1 cellular context compared by ENCODE assay signal in the genomic region with DNA sequence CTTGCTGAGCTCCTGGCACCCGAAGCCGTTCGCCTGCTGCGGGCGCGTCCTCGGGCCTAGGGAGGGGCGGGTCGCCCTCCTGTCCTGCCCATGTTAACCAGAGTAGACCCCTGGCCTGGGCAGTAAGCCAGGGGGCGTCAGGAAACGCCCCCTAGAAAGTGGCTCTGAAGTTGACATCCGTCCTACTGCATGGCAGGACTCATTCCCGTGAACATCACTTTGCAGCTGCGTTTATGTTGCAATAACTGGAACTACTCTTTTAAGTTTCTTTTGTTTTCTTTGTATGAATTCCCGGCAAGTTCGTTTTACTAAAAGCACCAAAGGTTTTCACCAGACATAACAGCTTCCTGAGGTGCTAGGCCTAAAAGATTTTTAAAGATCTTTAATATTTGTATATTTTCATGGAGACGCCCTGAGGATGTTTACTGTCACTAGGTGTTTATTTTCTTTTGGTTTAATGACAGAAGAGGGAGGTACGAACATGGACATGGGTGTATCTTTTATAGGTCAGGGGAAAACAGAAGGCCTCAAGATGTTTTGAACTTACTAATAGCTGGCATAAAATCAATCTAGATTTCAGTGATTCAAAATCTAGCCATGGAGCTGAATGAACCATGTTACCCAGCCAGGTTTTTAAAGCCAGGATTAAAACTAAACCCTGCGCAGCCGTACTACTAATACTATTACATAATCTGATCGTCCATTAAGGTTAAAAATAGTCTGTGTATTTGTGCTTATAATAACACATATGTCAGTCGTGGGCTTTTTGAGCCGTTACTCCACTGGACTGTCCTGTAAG.
A peak's percentile ranks its signal among the peaks of the same experiment; 100 is the strongest.
TF ChIP-seq lines count a peak whose summit lies in the region.

No MANE protein-coding gene starts in this region.

TF ChIP-seq in HepG2, 621 proteins besides CTCF, POLR2A, EP300 and RAD21 (continued from another document and continues in another):
- TF ChIP-seq, protein P1, sequence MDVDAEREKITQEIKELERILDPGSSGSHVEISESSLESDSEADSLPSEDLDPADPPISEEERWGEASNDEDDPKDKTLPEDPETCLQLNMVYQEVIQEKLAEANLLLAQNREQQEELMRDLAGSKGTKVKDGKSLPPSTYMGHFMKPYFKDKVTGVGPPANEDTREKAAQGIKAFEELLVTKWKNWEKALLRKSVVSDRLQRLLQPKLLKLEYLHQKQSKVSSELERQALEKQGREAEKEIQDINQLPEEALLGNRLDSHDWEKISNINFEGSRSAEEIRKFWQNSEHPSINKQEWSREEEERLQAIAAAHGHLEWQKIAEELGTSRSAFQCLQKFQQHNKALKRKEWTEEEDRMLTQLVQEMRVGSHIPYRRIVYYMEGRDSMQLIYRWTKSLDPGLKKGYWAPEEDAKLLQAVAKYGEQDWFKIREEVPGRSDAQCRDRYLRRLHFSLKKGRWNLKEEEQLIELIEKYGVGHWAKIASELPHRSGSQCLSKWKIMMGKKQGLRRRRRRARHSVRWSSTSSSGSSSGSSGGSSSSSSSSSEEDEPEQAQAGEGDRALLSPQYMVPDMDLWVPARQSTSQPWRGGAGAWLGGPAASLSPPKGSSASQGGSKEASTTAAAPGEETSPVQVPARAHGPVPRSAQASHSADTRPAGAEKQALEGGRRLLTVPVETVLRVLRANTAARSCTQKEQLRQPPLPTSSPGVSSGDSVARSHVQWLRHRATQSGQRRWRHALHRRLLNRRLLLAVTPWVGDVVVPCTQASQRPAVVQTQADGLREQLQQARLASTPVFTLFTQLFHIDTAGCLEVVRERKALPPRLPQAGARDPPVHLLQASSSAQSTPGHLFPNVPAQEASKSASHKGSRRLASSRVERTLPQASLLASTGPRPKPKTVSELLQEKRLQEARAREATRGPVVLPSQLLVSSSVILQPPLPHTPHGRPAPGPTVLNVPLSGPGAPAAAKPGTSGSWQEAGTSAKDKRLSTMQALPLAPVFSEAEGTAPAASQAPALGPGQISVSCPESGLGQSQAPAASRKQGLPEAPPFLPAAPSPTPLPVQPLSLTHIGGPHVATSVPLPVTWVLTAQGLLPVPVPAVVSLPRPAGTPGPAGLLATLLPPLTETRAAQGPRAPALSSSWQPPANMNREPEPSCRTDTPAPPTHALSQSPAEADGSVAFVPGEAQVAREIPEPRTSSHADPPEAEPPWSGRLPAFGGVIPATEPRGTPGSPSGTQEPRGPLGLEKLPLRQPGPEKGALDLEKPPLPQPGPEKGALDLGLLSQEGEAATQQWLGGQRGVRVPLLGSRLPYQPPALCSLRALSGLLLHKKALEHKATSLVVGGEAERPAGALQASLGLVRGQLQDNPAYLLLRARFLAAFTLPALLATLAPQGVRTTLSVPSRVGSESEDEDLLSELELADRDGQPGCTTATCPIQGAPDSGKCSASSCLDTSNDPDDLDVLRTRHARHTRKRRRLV (CRISPR knock-in tag; IDR thresholded peaks at IDR 0.05) = peak; percentile 71; the same call in 1 of the 2 replicates
- no peak for TF ChIP-seq ZNF776 (CRISPR knock-in tag; IDR thresholded peaks at IDR 0.05)
- no peak for TF ChIP-seq RFX3 (CRISPR knock-in tag; IDR thresholded peaks at IDR 0.05)
- TF ChIP-seq ZNF343 (CRISPR knock-in tag; IDR thresholded peaks at IDR 0.05) = no peak
- TF ChIP-seq NR2F1 (CRISPR knock-in tag; IDR thresholded peaks at IDR 0.05) = no peak
- TF ChIP-seq TCF7 (IDR thresholded peaks at IDR 0.05; ENCODE audit: low read depth) = no peak
- TF ChIP-seq ARHGAP35 (CRISPR knock-in tag; IDR thresholded peaks at IDR 0.05; ENCODE audit: borderline replicate concordance) = 0 out of 2 replicates have a peak, but pooled peaks have one; percentile 15
- TF ChIP-seq ZNF101 (CRISPR knock-in tag; IDR thresholded peaks at IDR 0.05; ENCODE audit: borderline replicate concordance, low read depth) = no peak
- TF ChIP-seq, protein P2, sequence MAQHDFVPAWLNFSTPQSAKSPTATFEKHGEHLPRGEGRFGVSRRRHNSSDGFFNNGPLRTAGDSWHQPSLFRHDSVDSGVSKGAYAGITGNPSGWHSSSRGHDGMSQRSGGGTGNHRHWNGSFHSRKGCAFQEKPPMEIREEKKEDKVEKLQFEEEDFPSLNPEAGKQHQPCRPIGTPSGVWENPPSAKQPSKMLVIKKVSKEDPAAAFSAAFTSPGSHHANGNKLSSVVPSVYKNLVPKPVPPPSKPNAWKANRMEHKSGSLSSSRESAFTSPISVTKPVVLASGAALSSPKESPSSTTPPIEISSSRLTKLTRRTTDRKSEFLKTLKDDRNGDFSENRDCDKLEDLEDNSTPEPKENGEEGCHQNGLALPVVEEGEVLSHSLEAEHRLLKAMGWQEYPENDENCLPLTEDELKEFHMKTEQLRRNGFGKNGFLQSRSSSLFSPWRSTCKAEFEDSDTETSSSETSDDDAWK (CRISPR knock-in tag; IDR thresholded peaks at IDR 0.05) = no peak
- TF ChIP-seq JARID2 (CRISPR knock-in tag; IDR thresholded peaks at IDR 0.05; ENCODE audit: insufficient replicate concordance) = no peak
- TF ChIP-seq NCOA1 (CRISPR knock-in tag; IDR thresholded peaks at IDR 0.05) = no peak
- no peak for TF ChIP-seq BRD4 (CRISPR knock-in tag; IDR thresholded peaks at IDR 0.05)
- TF ChIP-seq, protein P3, sequence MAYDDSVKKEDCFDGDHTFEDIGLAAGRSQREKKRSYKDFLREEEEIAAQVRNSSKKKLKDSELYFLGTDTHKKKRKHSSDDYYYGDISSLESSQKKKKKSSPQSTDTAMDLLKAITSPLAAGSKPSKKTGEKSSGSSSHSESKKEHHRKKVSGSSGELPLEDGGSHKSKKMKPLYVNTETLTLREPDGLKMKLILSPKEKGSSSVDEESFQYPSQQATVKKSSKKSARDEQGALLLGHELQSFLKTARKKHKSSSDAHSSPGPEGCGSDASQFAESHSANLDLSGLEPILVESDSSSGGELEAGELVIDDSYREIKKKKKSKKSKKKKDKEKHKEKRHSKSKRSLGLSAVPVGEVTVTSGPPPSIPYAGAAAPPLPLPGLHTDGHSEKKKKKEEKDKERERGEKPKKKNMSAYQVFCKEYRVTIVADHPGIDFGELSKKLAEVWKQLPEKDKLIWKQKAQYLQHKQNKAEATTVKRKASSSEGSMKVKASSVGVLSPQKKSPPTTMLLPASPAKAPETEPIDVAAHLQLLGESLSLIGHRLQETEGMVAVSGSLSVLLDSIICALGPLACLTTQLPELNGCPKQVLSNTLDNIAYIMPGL (CRISPR knock-in tag; IDR thresholded peaks at IDR 0.05; ENCODE audit: borderline replicate concordance in 1 of 2, low read depth in 1 of 2) = peak in 1 of 2 experiments; percentile 37; a peak in 1 of 4 replicates
- TF ChIP-seq REPIN1 (CRISPR knock-in tag; IDR thresholded peaks at IDR 0.05; ENCODE audit: borderline replicate concordance, low read depth) = no peak
- no peak for TF ChIP-seq AGO1 (IDR thresholded peaks at IDR 0.05; ENCODE audit: low read depth, low read length, poor library complexity, severe bottlenecking)
- TF ChIP-seq, protein P4, sequence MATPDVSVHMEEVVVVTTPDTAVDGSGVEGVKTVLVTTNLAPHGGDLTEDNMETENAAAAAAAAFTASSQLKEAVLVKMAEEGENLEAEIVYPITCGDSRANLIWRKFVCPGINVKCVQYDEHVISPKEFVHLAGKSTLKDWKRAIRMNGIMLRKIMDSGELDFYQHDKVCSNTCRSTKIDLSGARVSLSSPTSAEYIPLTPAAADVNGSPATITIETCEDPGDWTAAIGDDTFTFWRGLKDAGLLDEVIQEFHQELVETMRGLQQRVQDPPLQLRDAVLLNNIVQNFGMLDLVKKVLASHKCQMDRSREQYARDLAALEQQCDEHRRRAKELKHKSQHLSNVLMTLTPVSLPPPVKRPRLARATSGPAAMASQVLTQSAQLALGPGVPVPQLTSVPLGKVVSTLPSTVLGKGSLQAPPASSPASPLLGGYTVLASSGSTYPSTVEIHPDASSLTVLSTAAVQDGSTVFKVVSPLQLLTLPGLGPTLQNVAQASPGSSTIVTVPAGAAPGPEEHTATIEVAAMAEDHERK (CRISPR knock-in tag; IDR thresholded peaks at IDR 0.05; ENCODE audit: low read depth) = no peak
- TF ChIP-seq NFATC3 (CRISPR knock-in tag; IDR thresholded peaks at IDR 0.05) = 0 out of 2 replicates have a peak, but pooled peaks have one; percentile 5
- TF ChIP-seq, protein P5, sequence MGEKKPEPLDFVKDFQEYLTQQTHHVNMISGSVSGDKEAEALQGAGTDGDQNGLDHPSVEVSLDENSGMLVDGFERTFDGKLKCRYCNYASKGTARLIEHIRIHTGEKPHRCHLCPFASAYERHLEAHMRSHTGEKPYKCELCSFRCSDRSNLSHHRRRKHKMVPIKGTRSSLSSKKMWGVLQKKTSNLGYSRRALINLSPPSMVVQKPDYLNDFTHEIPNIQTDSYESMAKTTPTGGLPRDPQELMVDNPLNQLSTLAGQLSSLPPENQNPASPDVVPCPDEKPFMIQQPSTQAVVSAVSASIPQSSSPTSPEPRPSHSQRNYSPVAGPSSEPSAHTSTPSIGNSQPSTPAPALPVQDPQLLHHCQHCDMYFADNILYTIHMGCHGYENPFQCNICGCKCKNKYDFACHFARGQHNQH (CRISPR knock-in tag; IDR thresholded peaks at IDR 0.05) = no peak
- 0 out of 2 replicates have a peak, but pooled peaks have one; percentile 1 for TF ChIP-seq ZNF605 (CRISPR knock-in tag; IDR thresholded peaks at IDR 0.05)
- TF ChIP-seq, protein P6, sequence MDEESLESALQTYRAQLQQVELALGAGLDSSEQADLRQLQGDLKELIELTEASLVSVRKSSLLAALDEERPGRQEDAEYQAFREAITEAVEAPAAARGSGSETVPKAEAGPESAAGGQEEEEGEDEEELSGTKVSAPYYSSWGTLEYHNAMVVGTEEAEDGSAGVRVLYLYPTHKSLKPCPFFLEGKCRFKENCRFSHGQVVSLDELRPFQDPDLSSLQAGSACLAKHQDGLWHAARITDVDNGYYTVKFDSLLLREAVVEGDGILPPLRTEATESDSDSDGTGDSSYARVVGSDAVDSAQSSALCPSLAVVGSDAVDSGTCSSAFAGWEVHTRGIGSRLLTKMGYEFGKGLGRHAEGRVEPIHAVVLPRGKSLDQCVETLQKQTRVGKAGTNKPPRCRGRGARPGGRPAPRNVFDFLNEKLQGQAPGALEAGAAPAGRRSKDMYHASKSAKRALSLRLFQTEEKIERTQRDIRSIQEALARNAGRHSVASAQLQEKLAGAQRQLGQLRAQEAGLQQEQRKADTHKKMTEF (CRISPR knock-in tag; IDR thresholded peaks at IDR 0.05) = peak; percentile 70
- no peak for TF ChIP-seq ZNF441 (CRISPR knock-in tag; IDR thresholded peaks at IDR 0.05; ENCODE audit: borderline replicate concordance)
- TF ChIP-seq, protein P7, sequence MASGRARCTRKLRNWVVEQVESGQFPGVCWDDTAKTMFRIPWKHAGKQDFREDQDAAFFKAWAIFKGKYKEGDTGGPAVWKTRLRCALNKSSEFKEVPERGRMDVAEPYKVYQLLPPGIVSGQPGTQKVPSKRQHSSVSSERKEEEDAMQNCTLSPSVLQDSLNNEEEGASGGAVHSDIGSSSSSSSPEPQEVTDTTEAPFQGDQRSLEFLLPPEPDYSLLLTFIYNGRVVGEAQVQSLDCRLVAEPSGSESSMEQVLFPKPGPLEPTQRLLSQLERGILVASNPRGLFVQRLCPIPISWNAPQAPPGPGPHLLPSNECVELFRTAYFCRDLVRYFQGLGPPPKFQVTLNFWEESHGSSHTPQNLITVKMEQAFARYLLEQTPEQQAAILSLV (CRISPR knock-in tag; IDR thresholded peaks at IDR 0.05; ENCODE audit: borderline replicate concordance) = no peak
- TF ChIP-seq KLF12 (CRISPR knock-in tag; IDR thresholded peaks at IDR 0.05; ENCODE audit: borderline replicate concordance) = no peak
- TF ChIP-seq, protein P8, sequence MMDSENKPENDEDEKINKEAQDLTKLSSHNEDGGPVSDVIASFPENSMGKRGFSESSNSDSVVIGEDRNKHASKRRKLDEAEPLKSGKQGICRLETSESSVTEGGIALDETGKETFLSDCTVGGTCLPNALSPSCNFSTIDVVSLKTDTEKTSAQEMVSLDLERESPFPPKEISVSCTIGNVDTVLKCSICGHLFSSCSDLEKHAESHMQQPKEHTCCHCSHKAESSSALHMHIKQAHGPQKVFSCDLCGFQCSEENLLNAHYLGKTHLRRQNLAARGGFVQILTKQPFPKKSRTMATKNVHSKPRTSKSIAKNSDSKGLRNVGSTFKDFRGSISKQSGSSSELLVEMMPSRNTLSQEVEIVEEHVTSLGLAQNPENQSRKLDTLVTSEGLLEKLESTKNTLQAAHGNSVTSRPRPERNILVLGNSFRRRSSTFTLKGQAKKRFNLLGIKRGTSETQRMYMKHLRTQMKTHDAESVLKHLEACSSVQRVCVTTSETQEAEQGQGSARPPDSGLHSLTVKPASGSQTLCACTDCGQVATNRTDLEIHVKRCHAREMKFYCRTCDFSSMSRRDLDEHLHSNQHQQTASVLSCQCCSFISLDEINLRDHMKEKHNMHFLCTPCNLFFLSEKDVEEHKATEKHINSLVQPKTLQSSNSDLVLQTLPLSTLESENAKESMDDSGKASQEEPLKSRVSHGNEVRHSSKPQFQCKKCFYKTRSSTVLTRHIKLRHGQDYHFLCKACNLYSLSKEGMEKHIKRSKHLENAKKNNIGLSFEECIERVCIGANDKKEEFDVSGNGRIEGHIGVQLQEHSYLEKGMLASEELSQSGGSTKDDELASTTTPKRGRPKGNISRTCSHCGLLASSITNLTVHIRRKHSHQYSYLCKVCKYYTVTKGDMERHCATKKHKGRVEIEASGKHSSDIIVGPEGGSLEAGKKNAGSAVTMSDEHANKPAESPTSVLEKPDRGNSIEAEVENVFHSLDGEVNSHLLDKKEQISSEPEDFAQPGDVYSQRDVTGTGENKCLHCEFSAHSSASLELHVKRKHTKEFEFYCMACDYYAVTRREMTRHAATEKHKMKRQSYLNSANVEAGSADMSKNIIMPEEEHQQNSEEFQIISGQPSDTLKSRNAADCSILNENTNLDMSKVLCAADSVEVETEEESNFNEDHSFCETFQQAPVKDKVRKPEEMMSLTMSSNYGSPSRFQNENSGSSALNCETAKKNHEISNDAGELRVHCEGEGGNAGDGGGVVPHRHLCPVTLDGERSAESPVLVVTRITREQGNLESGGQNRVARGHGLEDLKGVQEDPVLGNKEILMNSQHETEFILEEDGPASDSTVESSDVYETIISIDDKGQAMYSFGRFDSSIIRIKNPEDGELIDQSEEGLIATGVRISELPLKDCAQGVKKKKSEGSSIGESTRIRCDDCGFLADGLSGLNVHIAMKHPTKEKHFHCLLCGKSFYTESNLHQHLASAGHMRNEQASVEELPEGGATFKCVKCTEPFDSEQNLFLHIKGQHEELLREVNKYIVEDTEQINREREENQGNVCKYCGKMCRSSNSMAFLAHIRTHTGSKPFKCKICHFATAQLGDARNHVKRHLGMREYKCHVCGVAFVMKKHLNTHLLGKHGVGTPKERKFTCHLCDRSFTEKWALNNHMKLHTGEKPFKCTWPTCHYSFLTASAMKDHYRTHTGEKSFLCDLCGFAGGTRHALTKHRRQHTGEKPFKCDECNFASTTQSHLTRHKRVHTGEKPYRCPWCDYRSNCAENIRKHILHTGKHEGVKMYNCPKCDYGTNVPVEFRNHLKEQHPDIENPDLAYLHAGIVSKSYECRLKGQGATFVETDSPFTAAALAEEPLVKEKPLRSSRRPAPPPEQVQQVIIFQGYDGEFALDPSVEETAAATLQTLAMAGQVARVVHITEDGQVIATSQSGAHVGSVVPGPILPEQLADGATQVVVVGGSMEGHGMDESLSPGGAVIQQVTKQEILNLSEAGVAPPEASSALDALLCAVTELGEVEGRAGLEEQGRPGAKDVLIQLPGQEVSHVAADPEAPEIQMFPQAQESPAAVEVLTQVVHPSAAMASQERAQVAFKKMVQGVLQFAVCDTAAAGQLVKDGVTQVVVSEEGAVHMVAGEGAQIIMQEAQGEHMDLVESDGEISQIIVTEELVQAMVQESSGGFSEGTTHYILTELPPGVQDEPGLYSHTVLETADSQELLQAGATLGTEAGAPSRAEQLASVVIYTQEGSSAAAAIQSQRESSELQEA (CRISPR knock-in tag; IDR thresholded peaks at IDR 0.05; ENCODE audit: not compliant biosample characterization) = peak; percentile 28
- TF ChIP-seq GATAD2A (CRISPR knock-in tag; IDR thresholded peaks at IDR 0.05) = no peak
- no peak for TF ChIP-seq HMG20A (CRISPR knock-in tag; IDR thresholded peaks at IDR 0.05; ENCODE audit: borderline replicate concordance)
- TF ChIP-seq SP4 (CRISPR knock-in tag; IDR thresholded peaks at IDR 0.05) = no peak
- TF ChIP-seq ZNF674 (CRISPR knock-in tag; IDR thresholded peaks at IDR 0.05; ENCODE audit: low read depth) = 0 out of 2 replicates have a peak, but pooled peaks have one; percentile 40
- TF ChIP-seq ZNF569 (CRISPR knock-in tag; IDR thresholded peaks at IDR 0.05; ENCODE audit: borderline replicate concordance) = 0 out of 2 replicates have a peak, but pooled peaks have one; percentile 9
- no peak for TF ChIP-seq FOXP1 (IDR thresholded peaks at IDR 0.05)
- TF ChIP-seq FOXP1 (CRISPR knock-in tag; IDR thresholded peaks at IDR 0.05) = no peak
